8 cellular contexts compared by ENCODE assay signal in genomic region chr1:203638076-203638475, GRCh38. TPM values are rescaled to one million over a fixed set of nuclear protein-coding genes. Genes with fewer than 3 reads are reported as not detected.
DNase-seq lines count a peak whose midpoint lies in the region; ATAC-seq and TF ChIP-seq lines count a peak whose summit lies in the region.

No MANE protein-coding gene starts in this region.

- H3K36me3 Mint-ChIP-seq in activated T-helper 2 cell treated with anti-CD3 and anti-CD28 coated beads, Interferon-gamma antibody, Interleukin-2, Interleukin-4, amounts not matched to agents 10 μg/mL and 5 μg/mL and 100 μg/mL, durations not matched to agents 14 hours and 24 hours and 36 hours (ENCODE audit: low read depth) = peaks cover 51% of the 10 kb centered on the region
- H3K36me3 Mint-ChIP-seq in mesothelial cell of epicardium = peaks cover 29% of the 10 kb centered on the region

- no peak overlapping the region for H3K4me3 ChIP-seq in BLaER1 treated with 17β-estradiol and CSF1 and Interleukin-3, amounts not matched to agents 10 nM and 100 nM

- intact Hi-C loops in activated T-helper 2 cell treated with anti-CD3 and anti-CD28 coated beads, Interferon-gamma antibody, Interleukin-2, Interleukin-4, amounts not matched to agents 10 μg/mL and 5 μg/mL and 100 μg/mL, durations not matched to agents 14 hours and 24 hours and 36 hours (cut with micrococcal nuclease) = no loop called here

- peaks cover 23 to 98% (median 78%) of the 10 kb centered on the region in 11 experiments; a peak in 18 of 22 replicates for H4K20me1 ChIP-seq in BLaER1 treated with 17β-estradiol and CSF1 and Interleukin-3, amounts not matched to agents 10 nM and 100 nM

- DNase-seq in NCI-H1092 (lab: John Stamatoyannopoulos, UW) (peak; percentile 88), mesothelial cell of epicardium (ENCODE audit: low spot score in 2 of 2, unreplicated experiment in 2 of 2) (no peak)
- no peak for DNase-seq in activated T-helper 2 cell treated with anti-CD3 and anti-CD28 coated beads, Interferon-gamma antibody, Interleukin-2, Interleukin-4, amounts not matched to agents 10 μg/mL and 5 μg/mL and 100 μg/mL, durations not matched to agents 14 hours and 24 hours and 36 hours (ENCODE audit: low spot score)
- DNase-seq in activated CD4-positive, CD25-positive, alpha-beta regulatory T cell treated with anti-CD3 and anti-CD28 coated beads, Interleukin-2, amount 50 U/mL, for 72 hours = no peak
- DNase-seq in activated effector memory CD4-positive, alpha-beta T cell treated with anti-CD3 and anti-CD28 coated beads, Interleukin-2, amount 50 U/mL, for 16 hours = no peak

- H3K36me3 ChIP-seq in BLaER1 treated with 17β-estradiol and CSF1 and Interleukin-3, amounts not matched to agents 10 nM and 100 nM = peaks cover 23 to 64% (median 40%) of the 10 kb centered on the region in 11 experiments

- H3K27ac Mint-ChIP-seq in activated T-helper 2 cell treated with anti-CD3 and anti-CD28 coated beads, Interferon-gamma antibody, Interleukin-2, Interleukin-4, amounts not matched to agents 10 μg/mL and 5 μg/mL and 100 μg/mL, durations not matched to agents 14 hours and 24 hours and 36 hours = peak overlapping the region; percentile 30
- peak overlapping the region; percentile 39 for H3K27ac Mint-ChIP-seq in mesothelial cell of epicardium

- ATAC-seq in GM18907 (IDR thresholded peaks at IDR 0.05; ENCODE audit: unreplicated experiment) (no peak), HG03469 (IDR thresholded peaks at IDR 0.05; ENCODE audit: unreplicated experiment) (no peak)

- H3K27ac ChIP-seq in BLaER1 treated with 17β-estradiol and CSF1 and Interleukin-3, amounts not matched to agents 10 nM and 100 nM = peak overlapping the region in 7 of 11 experiments; percentile 2 to 51 (median 37); a peak in 9 of 22 replicates

- H3K9me3 Mint-ChIP-seq in activated T-helper 2 cell treated with anti-CD3 and anti-CD28 coated beads, Interferon-gamma antibody, Interleukin-2, Interleukin-4, amounts not matched to agents 10 μg/mL and 5 μg/mL and 100 μg/mL, durations not matched to agents 14 hours and 24 hours and 36 hours = no peaks in the 10 kb centered on the region
- no peaks in the 10 kb centered on the region for H3K9me3 Mint-ChIP-seq in mesothelial cell of epicardium

- H3K4me1 ChIP-seq in BLaER1 treated with 17β-estradiol and CSF1 and Interleukin-3, amounts not matched to agents 10 nM and 100 nM = peaks cover 42 to 58% (median 48%) of the 10 kb centered on the region in 10 experiments

- H3K4me1 Mint-ChIP-seq in activated T-helper 2 cell treated with anti-CD3 and anti-CD28 coated beads, Interferon-gamma antibody, Interleukin-2, Interleukin-4, amounts not matched to agents 10 μg/mL and 5 μg/mL and 100 μg/mL, durations not matched to agents 14 hours and 24 hours and 36 hours (ENCODE audit: low read depth) = peaks cover 32% of the 10 kb centered on the region
- H3K4me1 Mint-ChIP-seq in mesothelial cell of epicardium = peaks cover 34% of the 10 kb centered on the region

- peak overlapping the region; percentile 53 to 90 (median 78) for H3K4me2 ChIP-seq in BLaER1 treated with 17β-estradiol and CSF1 and Interleukin-3, amounts not matched to agents 10 nM and 100 nM

- H3K27me3 Mint-ChIP-seq in activated T-helper 2 cell treated with anti-CD3 and anti-CD28 coated beads, Interferon-gamma antibody, Interleukin-2, Interleukin-4, amounts not matched to agents 10 μg/mL and 5 μg/mL and 100 μg/mL, durations not matched to agents 14 hours and 24 hours and 36 hours (ENCODE audit: low read depth) = no peaks in the 10 kb centered on the region
- no peaks in the 10 kb centered on the region for H3K27me3 Mint-ChIP-seq in mesothelial cell of epicardium (ENCODE audit: low read depth)

- no peaks in the 10 kb centered on the region for H3K9me3 ChIP-seq in BLaER1 treated with 17β-estradiol and CSF1 and Interleukin-3, amounts not matched to agents 10 nM and 100 nM (replicated peaks in 1 of 11)

- no peak for TF ChIP-seq CTCF in mesothelial cell of epicardium (IDR thresholded peaks at IDR 0.05; ENCODE audit: unreplicated experiment)

- H3K4me3 Mint-ChIP-seq in activated T-helper 2 cell treated with anti-CD3 and anti-CD28 coated beads, Interferon-gamma antibody, Interleukin-2, Interleukin-4, amounts not matched to agents 10 μg/mL and 5 μg/mL and 100 μg/mL, durations not matched to agents 14 hours and 24 hours and 36 hours (ENCODE audit: low read depth) = no peak overlapping the region
- no peak overlapping the region for H3K4me3 Mint-ChIP-seq in mesothelial cell of epicardium

- no peaks in the 10 kb centered on the region for H3K27me3 ChIP-seq in BLaER1 treated with 17β-estradiol and CSF1 and Interleukin-3, amounts not matched to agents 10 nM and 100 nM

- peak overlapping the region in 5 of 11 experiments; percentile 21 to 48 (median 40); a peak in 6 of 22 replicates for H3K9ac ChIP-seq in BLaER1 treated with 17β-estradiol and CSF1 and Interleukin-3, amounts not matched to agents 10 nM and 100 nM

RNA-seq across cellular contexts. Expression of gene ATP2B4, which starts 11.4 kb away (rescaled TPM):
- 50.3 and 50.8 TPM in 2 replicates for total RNA-seq in activated T-helper 2 cell treated with anti-CD3 and anti-CD28 coated beads, Interferon-gamma antibody, Interleukin-2, Interleukin-4, amounts not matched to agents 10 μg/mL and 5 μg/mL and 100 μg/mL, durations not matched to agents 14 hours and 24 hours and 36 hours
- total RNA-seq in mesothelial cell of epicardium = 234 to 238 TPM (median 237 TPM) in 3 replicates
